9 cellular contexts compared by ENCODE assay signal in the genomic region with DNA sequence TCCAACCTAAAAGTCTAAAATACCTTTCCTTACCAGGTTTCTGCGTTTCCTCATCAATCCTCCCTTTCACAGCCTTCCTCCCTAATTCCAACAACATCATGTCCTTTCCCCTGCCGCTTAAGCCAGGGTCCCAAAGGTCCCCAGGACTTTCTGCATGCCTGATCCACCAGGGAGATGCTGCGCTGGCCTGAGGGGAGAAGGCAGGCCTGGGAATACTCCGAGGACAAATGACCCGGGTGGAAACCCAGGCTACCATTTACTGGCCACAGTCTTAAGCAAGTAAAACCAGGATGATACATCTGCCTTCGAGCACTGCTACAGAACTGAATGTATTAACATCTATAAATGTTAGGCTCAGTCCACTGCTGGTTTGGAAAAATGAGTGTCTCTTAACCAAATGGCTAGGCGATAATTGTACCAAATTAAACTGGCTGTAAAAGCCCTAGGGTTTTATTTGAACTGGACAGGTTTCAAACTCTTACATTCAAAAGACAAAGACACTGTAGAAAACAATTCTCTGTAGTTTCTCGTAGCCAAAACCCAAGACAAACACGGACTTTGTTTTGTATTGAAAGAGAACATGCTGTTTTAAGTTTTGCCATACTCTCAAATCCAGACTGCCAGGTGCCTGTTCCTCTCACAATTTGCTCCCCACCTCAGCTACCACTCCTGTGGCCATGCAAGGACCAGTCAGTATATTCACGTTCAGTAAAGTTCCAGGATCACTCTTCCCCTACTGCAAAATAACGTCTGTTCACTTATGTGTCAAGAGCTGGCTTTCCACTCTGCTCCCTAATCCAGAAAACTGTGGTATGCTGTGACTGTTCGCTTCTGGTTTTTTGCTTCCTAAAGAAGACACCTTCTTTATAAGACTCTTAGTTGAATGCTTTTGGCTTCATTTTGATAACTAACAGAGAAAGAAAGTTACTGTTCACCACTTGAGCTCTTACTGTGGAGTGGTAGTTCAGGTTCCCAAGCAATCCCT. TPM values are rescaled to one million over a fixed set of nuclear protein-coding genes. Genes with fewer than 3 reads are reported as not detected.
DNase-seq lines count a peak whose midpoint lies in the region; ATAC-seq, FAIRE-seq and TF ChIP-seq lines count a peak whose summit lies in the region.
"Had no signal": no experiment of that assay in that cellular context is flagged by ENCODE, and none has a peak within 500 bp of the region (broad histone marks: within the 10 kb centered on the region; RNA-seq: fewer than 3 reads in every experiment).

No MANE protein-coding gene starts in this region.

- no peak for TF ChIP-seq POLR2A in H1 (IDR thresholded peaks at IDR 0.05; ENCODE audit: control extremely low read depth in 1 of 2, low read depth in 2 of 2, low read length in 2 of 2)

- peak overlapping the region; percentile 2; the same call in 1 of the 2 replicates for H2BK5ac ChIP-seq in H1 (ENCODE audit: low read depth, low read length)

- POLR2A ChIA-PET in H1 (lab: Charles Lee; ENCODE audit: partially characterized antibody), result interaction anchor here (0.6 to 2.0 kb wide), 4 partner anchors 9 to 141 kb away, joined by 3 to 6 read pairs (median 4); no protein-coding TSS in a partner anchor

- DNase-seq in Right ventricle myocardium superior (peak; percentile 16), left cardiac atrium (no peak), H1 (ENCODE audit: low read depth in 1 of 2, low spot score in 2 of 2) (no peak), urothelium cell line (ENCODE audit: low spot score) (no peak), DMS79 (lab: John Stamatoyannopoulos, UW) (no peak)
- DNase-seq in activated CD4-positive, CD25-positive, alpha-beta regulatory T cell treated with anti-CD3 and anti-CD28 coated beads, Interleukin-2, amount 50 U/mL, for 72 hours, result no peak
- DNase-seq: amniotic stem cell had no signal

- H3K4ac ChIP-seq in H1 (replicated peaks; ENCODE audit: insufficient read length, low read depth, low read length), result peak overlapping the region; percentile 36

- CTCF ChIA-PET in H1 (lab: Charles Lee; ENCODE audit: partially characterized antibody), result interaction anchor here (0.6 to 12.5 kb wide), 7 partner anchors 9 to 101 kb away, joined by 3 to 90 read pairs (median 4); no protein-coding TSS in a partner anchor

- no peak overlapping the region for H3K14ac ChIP-seq in H1 (ENCODE audit: insufficient read length)

- no peaks in the 10 kb centered on the region for H3K9me3 ChIP-seq in H1 (ENCODE audit: insufficient read depth in 2 of 2, low read depth in 1 of 2, low read length in 1 of 2)
- no peaks in the 10 kb centered on the region for H3K9me3 ChIP-seq in mucosa of rectum (ENCODE audit: control insufficient read depth in 2 of 2, low read length in 2 of 2)

- H3K4me3 ChIP-seq in H1 (ENCODE audit: extremely low read depth in 1 of 4, insufficient read depth in 2 of 4, low read depth in 3 of 4, low read length in 4 of 4) (no peak overlapping the region), mucosa of rectum (ENCODE audit: low read length in 2 of 2) (peak overlapping the region; percentile 13 to 38)

- no peak overlapping the region for H3K9ac ChIP-seq in H1 (replicated peaks in 1 of 4; ENCODE audit: extremely low read depth in 1 of 4, low read depth in 3 of 4, low read length in 3 of 4)
- H3K9ac ChIP-seq in mucosa of rectum (ENCODE audit: low read depth in 1 of 2, low read length in 2 of 2), result no peak overlapping the region

- no peaks in the 10 kb centered on the region for H3K79me2 ChIP-seq in H1 (ENCODE audit: control insufficient read depth in 1 of 2, insufficient read depth in 2 of 2, low read length in 2 of 2)

- no peak overlapping the region for H2BK12ac ChIP-seq in H1 (ENCODE audit: low read depth, low read length)

- H2BK120ac ChIP-seq in H1 (replicated peaks; ENCODE audit: low read depth, low read length), result no peak overlapping the region

- H3K4me2 ChIP-seq in H1 (ENCODE audit: insufficient read depth in 1 of 2, low read depth in 2 of 2, low read length in 2 of 2), result peak overlapping the region in 1 of 2 experiments; percentile 9; a peak in 1 of 4 replicates

- H3K79me1 ChIP-seq in H1 (ENCODE audit: low read depth, low read length), result no peaks in the 10 kb centered on the region; the same call in 1 of the 2 replicates

- no peak for ATAC-seq in Right ventricle myocardium superior (ENCODE audit: poor library complexity)
- no peak for ATAC-seq in left cardiac atrium
- no peak for ATAC-seq in HG03460 (IDR thresholded peaks at IDR 0.05; ENCODE audit: unreplicated experiment)

- no peak overlapping the region for H2AK5ac ChIP-seq in H1 (ENCODE audit: low read depth, low read length)

- no peak overlapping the region for H3K23ac ChIP-seq in H1 (ENCODE audit: insufficient read length)

- no peak overlapping the region for H2AFZ ChIP-seq in H1 (ENCODE audit: low read length)

- H2BK20ac ChIP-seq in H1 (ENCODE audit: low read length), result no peak overlapping the region

- whole genome bisulfite sequencing in H1 (ENCODE audit: extremely low coverage in 1 of 2, insufficient coverage in 1 of 2, insufficient read length in 1 of 2, insufficient replicate concordance in 2 of 2, low coverage in 1 of 2, low lambda C conversion rate in 2 of 2, missing lambda C conversion rate in 1 of 2), 2 experiments, result 81% methylated on average over 12 of the region's 12 CpGs; no CpG with 5 or more reads in 1 of the 2 experiments

- no peak overlapping the region for H4K5ac ChIP-seq in H1 (ENCODE audit: insufficient read length, low read depth, low read length)

- peak overlapping the region; percentile 53; the same call in 1 of the 2 replicates for H3K18ac ChIP-seq in H1 (ENCODE audit: extremely low read depth, low read length)

- H3K23me2 ChIP-seq in H1 (ENCODE audit: low read depth, low read length), result no peaks in the 10 kb centered on the region

- H3K27me3 ChIP-seq in H1 (replicated peaks in 1 of 4; ENCODE audit: control insufficient read depth in 3 of 4, extremely low read depth in 1 of 4, insufficient read depth in 3 of 4, low read length in 3 of 4), result no peaks in the 10 kb centered on the region; a peak in 1 of 7 replicates
- no peaks in the 10 kb centered on the region for H3K27me3 ChIP-seq in mucosa of rectum (ENCODE audit: control insufficient read depth in 2 of 2, insufficient read depth in 2 of 2, low read length in 2 of 2)

- H3K4me1 ChIP-seq in H1 (replicated peaks in 1 of 4; ENCODE audit: control insufficient read depth in 3 of 4, insufficient read depth in 4 of 4, low read length in 3 of 4), result peaks cover 14 to 33% (median 21%) of the 10 kb centered on the region in 4 experiments
- H3K4me1 ChIP-seq in mucosa of rectum (ENCODE audit: control insufficient read depth in 2 of 2, insufficient read depth in 2 of 2, low read length in 2 of 2), result peaks cover 28 to 32% of the 10 kb centered on the region in 2 donors

- no peak for TF ChIP-seq RAD21 in H1 (IDR thresholded peaks at IDR 0.05 in 1 of 2, conservative IDR thresholded peaks at IDR 0.05 in 1 of 2; ENCODE audit: low read depth in 2 of 2, low read length in 2 of 2)

- peak overlapping the region; percentile 8 for H4K91ac ChIP-seq in H1 (replicated peaks; ENCODE audit: insufficient read length, low read length)

- no peak overlapping the region for H3K56ac ChIP-seq in H1 (replicated peaks; ENCODE audit: insufficient read length, low read depth, low read length)

- no peak overlapping the region for H3K27ac ChIP-seq in H1 (ENCODE audit: low read depth, low read length)
- H3K27ac ChIP-seq in mucosa of rectum (ENCODE audit: low read depth in 2 of 2, low read length in 2 of 2), result peak overlapping the region; percentile 45 to 56

- H4K8ac ChIP-seq in H1 (ENCODE audit: extremely low read depth, insufficient read depth, low read length), result no peak overlapping the region

- peaks cover 0 to 3% (median under 1%) of the 10 kb centered on the region in 4 experiments; a peak in 3 of 8 replicates for H3K36me3 ChIP-seq in H1 (ENCODE audit: control insufficient read depth in 2 of 4, insufficient read depth in 4 of 4, low read length in 3 of 4)
- peaks cover 9 to 15% of the 10 kb centered on the region in 2 donors for H3K36me3 ChIP-seq in mucosa of rectum (ENCODE audit: control insufficient read depth in 2 of 2, insufficient read depth in 2 of 2, low read length in 2 of 2)

- peaks cover 0 to 1% of the 10 kb centered on the region in 2 experiments for H4K20me1 ChIP-seq in H1 (replicated peaks in 1 of 2; ENCODE audit: control insufficient read depth in 1 of 2, insufficient read depth in 2 of 2, low read length in 2 of 2)

- no peak for TF ChIP-seq EP300 in H1 (IDR thresholded peaks at IDR 0.05; ENCODE audit: borderline replicate concordance in 1 of 2, low read depth in 2 of 2, low read length in 2 of 2)

- TF ChIP-seq CTCF in H1 (IDR thresholded peaks at IDR 0.05; ENCODE audit: control extremely low read depth in 1 of 3, insufficient read depth in 1 of 3, low read depth in 1 of 3, low read length in 3 of 3), result no peak

- H2BK15ac ChIP-seq in H1 (ENCODE audit: low read length), result no peak overlapping the region

- FAIRE-seq in H1 (lab: Jason Lieb, UNC) (no peak), urothelium cell line (lab: Jason Lieb, UNC) (peak; percentile 92)

- intact Hi-C loops in Right ventricle myocardium superior (cut with DNase I) (no loop called here), left cardiac atrium (cut with DNase I) (no loop called here)

TF ChIP-seq in H1, 55 proteins besides CTCF, POLR2A, EP300 and RAD21 (continues in another document):
- TF ChIP-seq, protein P1, sequence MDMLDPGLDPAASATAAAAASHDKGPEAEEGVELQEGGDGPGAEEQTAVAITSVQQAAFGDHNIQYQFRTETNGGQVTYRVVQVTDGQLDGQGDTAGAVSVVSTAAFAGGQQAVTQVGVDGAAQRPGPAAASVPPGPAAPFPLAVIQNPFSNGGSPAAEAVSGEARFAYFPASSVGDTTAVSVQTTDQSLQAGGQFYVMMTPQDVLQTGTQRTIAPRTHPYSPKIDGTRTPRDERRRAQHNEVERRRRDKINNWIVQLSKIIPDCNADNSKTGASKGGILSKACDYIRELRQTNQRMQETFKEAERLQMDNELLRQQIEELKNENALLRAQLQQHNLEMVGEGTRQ (IDR thresholded peaks at IDR 0.05; ENCODE audit: low read length), result no peak
- TF ChIP-seq NRF1 (IDR thresholded peaks at IDR 0.05; ENCODE audit: low read depth, low read length) (no peak), SUZ12 (IDR thresholded peaks at IDR 0.05; ENCODE audit: low read length) (no peak), TCF12 (IDR thresholded peaks at IDR 0.05; ENCODE audit: low read depth, low read length) (no peak), TEAD4 (IDR thresholded peaks at IDR 0.05; ENCODE audit: low read depth, low read length) (no peak)

RNA-seq across cellular contexts. Expression of a gene that starts 43.1 kb away (rescaled TPM):
- total RNA-seq in Right ventricle myocardium superior, result 9.7 TPM
- total RNA-seq in left cardiac atrium, result 10 to 100 TPM; 25.5 to 30.0 TPM
- 300 and 304 TPM in 2 replicates for total RNA-seq in H1 (2021; fragmentation: NEBNext Ultra II Directional; extraction: Animal tissue kit (Norgen Biotek cat#: 25700))
- polyA plus RNA-seq in H1 (2011; rRNA removed), result 220 and 354 TPM in 2 replicates
- polyA plus RNA-seq in H1 (2011; cell fraction: cytosol; rRNA removed), result 162 TPM
- polyA plus RNA-seq in H1 (2011; cell fraction: nucleus; rRNA removed), result 211 TPM
- 134 to 263 TPM (median 248 TPM) in 4 replicates for polyA plus RNA-seq in H1 (2012, experiment 1 of 2)
- 286 TPM for polyA plus RNA-seq in H1 (2012, experiment 2 of 2)
- polyA plus RNA-seq in H1 (2013, experiment 1 of 2), result 278 TPM
- 278 TPM for polyA plus RNA-seq in H1 (2013, experiment 2 of 2)
- polyA minus RNA-seq in H1 (2011; rRNA and poly(A)+ RNA removed), result 63.6 and 68.5 TPM in 2 replicates
- polyA minus RNA-seq in H1 (2011; cell fraction: cytosol; rRNA and poly(A)+ RNA removed), result 239 TPM
- polyA minus RNA-seq in H1 (2011; cell fraction: nucleus; rRNA and poly(A)+ RNA removed), result 150 TPM

Comparison
In these comparisons a context has a peak if more than half of its experiments do, and no peak if none do; other contexts are left out.
1. H3K4me3 ChIP-seq: peak in mucosa of rectum (2 of 2); none in H1 (0 of 4).